Comparison of ENCODE assay signal across 12 cellular contexts in the genomic region with DNA sequence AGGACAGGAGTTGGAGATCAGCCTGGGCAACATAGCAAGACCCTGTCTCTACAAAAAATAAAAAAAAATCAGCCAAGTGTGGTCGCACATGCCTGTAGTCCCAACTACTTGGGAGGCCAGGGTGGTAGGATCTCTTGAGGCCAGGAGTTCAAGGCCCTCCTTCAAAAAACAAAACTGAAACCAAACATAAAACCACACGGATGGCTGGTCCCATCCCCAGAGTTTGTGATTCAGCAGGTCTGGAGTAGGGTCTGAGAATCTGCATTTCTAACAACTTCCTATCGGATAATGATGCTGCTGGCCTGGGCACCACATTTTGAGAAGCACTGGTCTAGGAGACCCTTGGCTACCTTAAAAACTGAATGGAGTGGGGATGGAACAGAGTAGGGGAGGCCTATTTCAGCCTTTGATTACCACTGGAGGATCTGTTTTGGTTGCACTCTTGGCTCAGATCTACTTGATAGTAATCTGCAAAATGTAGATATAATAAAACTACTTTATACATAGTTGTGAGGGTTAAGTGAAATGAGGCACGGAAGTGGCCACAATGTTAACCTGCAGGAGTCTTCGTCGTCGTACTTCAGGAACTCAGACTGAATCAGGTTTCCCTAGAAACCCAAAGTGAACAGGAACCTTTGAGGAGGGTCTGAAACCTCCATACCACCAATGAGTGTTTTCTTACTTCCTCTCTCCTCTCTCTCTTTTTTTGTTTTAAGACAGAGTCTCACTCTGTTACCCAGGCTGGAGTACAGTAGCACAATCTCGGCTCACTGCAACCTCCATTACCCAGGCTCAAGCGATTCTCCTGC. TPM values are rescaled to one million over a fixed set of nuclear protein-coding genes. Genes with fewer than 3 reads are reported as not detected.
DNase-seq lines count a peak whose midpoint lies in the region; ATAC-seq, FAIRE-seq and TF ChIP-seq lines count a peak whose summit lies in the region.
"Had no signal": no experiment of that assay in that cellular context is flagged by ENCODE, and none has a peak within 500 bp of the region (broad histone marks: within the 10 kb centered on the region; RNA-seq: fewer than 3 reads in every experiment).

No MANE protein-coding gene starts in this region.

- H3K36me3 Mint-ChIP-seq in natural killer cell, result no peaks in the 10 kb centered on the region

- no peak for FAIRE-seq in H54 (lab: Jason Lieb, UNC)
- FAIRE-seq: A204.1 had no signal

- H3K27ac Mint-ChIP-seq in natural killer cell, result peak overlapping the region; percentile 73 to 75

- H3K4me1 ChIP-seq in sigmoid colon (no peaks in the 10 kb centered on the region), stomach (peaks cover under 1 to 14% (median 9%) of the 10 kb centered on the region in 4 donors)
- H3K4me1 ChIP-seq: suprapubic skin had no signal

- no peaks in the 10 kb centered on the region for H3K36me3 ChIP-seq in sigmoid colon
- H3K36me3 ChIP-seq in stomach, result no peaks in the 10 kb centered on the region
- H3K36me3 ChIP-seq: suprapubic skin had no signal

- H3K4me3 Mint-ChIP-seq in natural killer cell, result peak overlapping the region; percentile 66

- intact Hi-C loops in natural killer cell (cut with micrococcal nuclease) (no loop called here), sigmoid colon (cut with DNase I) (no loop called here), stomach (cut with DNase I; ENCODE audit: low total_unique reads) (loop anchor here (10.0 kb wide), 1 partner anchor 125 kb away; no protein-coding TSS in a partner anchor)

- peak; percentile 3 for DNase-seq in NOMO-1 treated with DMSO at 0.1 percent for 48 hours (lab: John Stamatoyannopoulos, UW; ENCODE audit: unreplicated experiment)
- DNase-seq in NOMO-1 treated with dmso at 0.1 percent for 144 hours (lab: John Stamatoyannopoulos, UW; ENCODE audit: unreplicated experiment), result no peak
- DNase-seq in natural killer cell, result no peak
- DNase-seq in sigmoid colon, result no peak
- DNase-seq in stomach, result no peak
- no peak for DNase-seq in H54 (ENCODE audit: insufficient read length, low spot score)
- DNase-seq: left ventricle myocardium inferior, NCI-H2171 treated with DMSO at 0.1 percent for 48 hours had no signal

- TF ChIP-seq POLR2A in sigmoid colon (IDR thresholded peaks at IDR 0.05) (no peak), stomach (IDR thresholded peaks at IDR 0.05) (no peak), H54 (IDR thresholded peaks at IDR 0.05; ENCODE audit: low read depth, low read length) (no peak)

- TF ChIP-seq EP300 in sigmoid colon (IDR thresholded peaks at IDR 0.05) (no peak), stomach (IDR thresholded peaks at IDR 0.05) (no peak)

- no peaks in the 10 kb centered on the region for H3K27me3 Mint-ChIP-seq in natural killer cell (ENCODE audit: low read depth in 2 of 2)

- ATAC-seq in GM21825 (IDR thresholded peaks at IDR 0.05; ENCODE audit: unreplicated experiment) (peak; percentile 81), HG03571 (IDR thresholded peaks at IDR 0.05; ENCODE audit: unreplicated experiment) (peak; percentile 75), natural killer cell (peak; percentile 38 to 44 (median 39))

- no peak overlapping the region for H3K27ac ChIP-seq in sigmoid colon
- no peak overlapping the region for H3K27ac ChIP-seq in stomach
- H3K27ac ChIP-seq: left ventricle myocardium inferior, suprapubic skin had no signal

- peaks cover 10% of the 10 kb centered on the region in 2 donors for H3K4me1 Mint-ChIP-seq in natural killer cell

- no peaks in the 10 kb centered on the region for H3K9me3 Mint-ChIP-seq in natural killer cell

- TF ChIP-seq CTCF in natural killer cell (IDR thresholded peaks at IDR 0.05), result no peak
- no peak for TF ChIP-seq CTCF in sigmoid colon (IDR thresholded peaks at IDR 0.05)
- TF ChIP-seq CTCF in stomach (IDR thresholded peaks at IDR 0.05), result no peak

- H3K27me3 ChIP-seq in sigmoid colon (no peaks in the 10 kb centered on the region), stomach (no peaks in the 10 kb centered on the region)
- H3K27me3 ChIP-seq: suprapubic skin had no signal

- WGBS in sigmoid colon, 2 donors, result 59 to 79% methylated on average over 9 of the region's 9 CpGs
- 64 to 80% (median 72%) methylated on average over 9 of the region's 9 CpGs for WGBS in stomach, 5 donors

- no peaks in the 10 kb centered on the region for H3K9me3 ChIP-seq in sigmoid colon
- no peaks in the 10 kb centered on the region for H3K9me3 ChIP-seq in stomach
- H3K9me3 ChIP-seq: left ventricle myocardium inferior, suprapubic skin had no signal

- H3K4me3 ChIP-seq in sigmoid colon (no peak overlapping the region), stomach (no peak overlapping the region)
- H3K4me3 ChIP-seq: left ventricle myocardium inferior, suprapubic skin had no signal

RNA-seq across cellular contexts. Expression of gene NFE2L2, which starts 25.5 kb away (rescaled TPM):
- total RNA-seq in natural killer cell, result 10 to 100 TPM; 76.0 to 99.8 (median 84.6) TPM
- 100 to 1,000 TPM in 2 of 4 donors, 10 to 100 TPM in 2; 88.1 to 103 (median 98.1) TPM for total RNA-seq in sigmoid colon
- polyA plus RNA-seq in sigmoid colon, result 10 to 100 TPM; 46.7 to 88.3 (median 69.7) TPM
- total RNA-seq in stomach, result 100 to 1,000 TPM in 4 of 5 donors, 10 to 100 TPM in 1; 37.1 to 223 (median 101) TPM
- polyA plus RNA-seq in stomach, result 100 to 1,000 TPM in 2 of 3 donors, 10 to 100 TPM in 1; 84.6 to 144 (median 123) TPM
